In the genomic region with DNA sequence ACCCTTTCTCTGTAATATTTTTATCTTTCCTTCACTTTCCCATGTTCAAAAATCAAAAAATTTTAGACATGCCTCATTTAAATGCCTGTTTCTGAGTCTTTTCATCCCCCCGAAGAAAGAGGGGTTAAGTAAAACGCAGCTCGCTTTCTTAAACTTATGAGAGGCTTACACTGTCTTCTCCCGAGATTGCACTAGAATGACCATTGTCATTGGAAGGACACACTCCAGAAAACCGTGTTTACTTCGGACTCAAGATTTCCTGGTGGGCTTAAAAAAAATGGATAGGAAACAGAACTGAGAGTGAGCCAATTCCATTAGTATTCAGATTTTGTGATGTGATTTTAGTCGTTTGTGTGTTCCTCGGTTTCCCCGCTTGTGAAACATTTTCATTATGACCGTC, we compare ENCODE assay signal across 8 cellular contexts. TPM values are rescaled to one million over a fixed set of nuclear protein-coding genes. Genes with fewer than 3 reads are reported as not detected.
DNase-seq lines count a peak whose midpoint lies in the region; FAIRE-seq and TF ChIP-seq lines count a peak whose summit lies in the region.

No MANE protein-coding gene starts in this region.

- H3K4me3 ChIP-seq in SU-DHL-6 (ENCODE audit: insufficient read depth, low read length, poor library complexity, severe bottlenecking): no peak overlapping the region
- H3K4me3 ChIP-seq in foreskin fibroblast (ENCODE audit: low read depth in 1 of 2, low read length in 2 of 2): peak overlapping the region; percentile 83 to 86
- H3K4me3 ChIP-seq in retinal pigment epithelial cell (ENCODE audit: low read length): peak overlapping the region; percentile 79
- peak overlapping the region in 2 of 4 donors; percentile 68 to 87 for H3K4me3 ChIP-seq in adrenal gland

- no peaks in the 10 kb centered on the region for H3K36me3 ChIP-seq in SU-DHL-6 (ENCODE audit: low read length)
- H3K36me3 ChIP-seq in adrenal gland (replicated peaks in 1 of 2): no peaks in the 10 kb centered on the region

- no peaks in the 10 kb centered on the region for H3K79me2 ChIP-seq in SU-DHL-6 (ENCODE audit: insufficient read depth, low read length)

- H3K4me2 ChIP-seq in SU-DHL-6 (ENCODE audit: low read depth, low read length, poor library complexity, severe bottlenecking): peak overlapping the region; percentile 88

- TF ChIP-seq POLR2A in adrenal gland (IDR thresholded peaks at IDR 0.05): no peak

- H3K9ac ChIP-seq in SU-DHL-6 (ENCODE audit: low read length): no peak overlapping the region

- H3K4me1 ChIP-seq in adrenal gland (replicated peaks in 1 of 2): peaks cover 0 to 18% of the 10 kb centered on the region in 2 donors

- H4K20me1 ChIP-seq in SU-DHL-6 (ENCODE audit: low read depth, low read length): no peaks in the 10 kb centered on the region

- intact Hi-C loops in adrenal gland (cut with DNase I): loop anchor here in 1 of 2 donors (10.0 kb wide), 2 partner anchors 52 to 152 kb away; a partner anchor contains a TSS

- no peak overlapping the region for H2AFZ ChIP-seq in SU-DHL-6 (ENCODE audit: low read depth, low read length, severe bottlenecking)

- H3K9me3 ChIP-seq in SU-DHL-6 (ENCODE audit: insufficient read depth, low read length): no peaks in the 10 kb centered on the region
- no peaks in the 10 kb centered on the region for H3K9me3 ChIP-seq in adrenal gland (replicated peaks in 1 of 3)

- 36 to 49% (median 45%) methylated on average over 10 of the region's 10 CpGs for WGBS in adrenal gland, 4 donors

- DNase-seq in ELR (ENCODE audit: low read depth) (peak; percentile 19), foreskin fibroblast (peak in 1 of 2 donors; percentile 8), retinal pigment epithelial cell (ENCODE audit: low read depth) (no peak), frontal cortex (ENCODE audit: low spot score in 2 of 2) (no peak), adrenal gland (no peak), NCI-H226 (no peak), mucosa of gallbladder (ENCODE audit: low spot score) (no peak)

- H3K27ac ChIP-seq in SU-DHL-6 (ENCODE audit: low read depth, low read length) (no peak overlapping the region), adrenal gland (peak overlapping the region in 1 of 5 donors; percentile 91)

- no peaks in the 10 kb centered on the region; the same call in 1 of the 2 replicates for H3K27me3 ChIP-seq in SU-DHL-6 (ENCODE audit: low read length)
- no peaks in the 10 kb centered on the region for H3K27me3 ChIP-seq in adrenal gland

- H3F3A ChIP-seq in SU-DHL-6 (ENCODE audit: insufficient read depth): 0 out of 2 replicates have a peak, but pooled peaks cover 3% of the 10 kb centered on the region

- FAIRE-seq in frontal cortex (lab: Jason Lieb, UNC): no peak

- no peak for TF ChIP-seq CTCF in SU-DHL-6 (IDR thresholded peaks at IDR 0.05; ENCODE audit: insufficient read depth, low read length, poor library complexity, severe bottlenecking)
- no peak for TF ChIP-seq CTCF in foreskin fibroblast (IDR thresholded peaks at IDR 0.05; ENCODE audit: low read depth, low read length)
- no peak for TF ChIP-seq CTCF in retinal pigment epithelial cell (conservative IDR thresholded peaks at IDR 0.05; ENCODE audit: low read depth, low read length)
- no peak for TF ChIP-seq CTCF in adrenal gland (IDR thresholded peaks at IDR 0.05)

- H3K9me2 ChIP-seq in SU-DHL-6 (replicated peaks; ENCODE audit: insufficient read depth, low read length): no peaks in the 10 kb centered on the region

RNA-seq across cellular contexts. Expression of a gene that starts 1.3 kb away (rescaled TPM):
- 4.9 TPM for total RNA-seq in frontal cortex
- total RNA-seq in adrenal gland: 10 to 100 TPM; 11.0 to 25.0 (median 15.8) TPM
- polyA plus RNA-seq in adrenal gland: 1 to 10 TPM; 2.7 to 8.3 (median 3.1) TPM
- total RNA-seq in mucosa of gallbladder: 17.7 TPM

RNA-seq across cellular contexts. Expression of a gene that starts 58.5 kb away (rescaled TPM):
- 62.4 TPM for total RNA-seq in frontal cortex
- 1 to 10 TPM; 4.5 to 8.2 (median 6.9) TPM for total RNA-seq in adrenal gland
- 1 to 10 TPM; 3.1 to 9.9 (median 5.3) TPM for polyA plus RNA-seq in adrenal gland
- 8.9 TPM for total RNA-seq in mucosa of gallbladder
